Comparison of ENCODE assay signal across 16 cellular contexts in the genomic region with DNA sequence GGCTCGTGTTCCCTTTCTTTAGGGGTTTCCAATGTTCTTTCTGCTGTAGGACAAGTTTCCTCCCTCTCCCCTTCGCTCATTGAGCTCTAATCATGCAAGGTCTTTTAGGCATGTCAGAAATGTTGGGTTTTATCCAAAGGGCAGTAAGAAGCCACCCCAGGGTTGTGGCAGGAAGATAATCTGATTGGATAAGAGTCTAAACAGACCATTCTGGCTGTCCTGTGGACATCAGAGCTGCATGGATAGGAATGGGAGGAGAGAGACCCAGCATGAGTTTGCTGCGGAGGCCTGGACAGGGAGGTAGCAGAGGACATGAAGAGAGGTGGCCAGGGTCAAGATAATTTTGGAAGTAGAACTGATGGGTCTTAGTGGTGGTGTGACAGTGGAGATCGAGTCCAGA.
"Had no signal": no experiment of that assay in that cellular context is flagged by ENCODE, and none has a peak within 500 bp of the region (broad histone marks: within the 10 kb centered on the region; RNA-seq: fewer than 3 reads in every experiment).

No MANE protein-coding gene starts in this region.

- H3K4me3 ChIP-seq: gastrocnemius medialis, heart left ventricle, pancreas, stomach, thoracic aorta had no signal

- H3K4me1 ChIP-seq: pancreas had no signal

- H3K27me3 ChIP-seq: gastrocnemius medialis, pancreas, stomach had no signal

- H3K9me3 ChIP-seq: gastrocnemius medialis, heart left ventricle, pancreas, stomach, thoracic aorta had no signal

- FAIRE-seq: pancreas had no signal

- H3K36me3 ChIP-seq: gastrocnemius medialis, heart left ventricle, pancreas, stomach, thoracic aorta, WERI-Rb-1 had no signal

- H3K27ac ChIP-seq: gastrocnemius medialis, heart left ventricle, pancreas, stomach, thoracic aorta, WERI-Rb-1 had no signal

- DNase-seq: activated CD4-positive, alpha-beta T cell treated with anti-CD3 and anti-CD28 coated beads, Interleukin-2, amount 50 U/mL, for 48 hours; activated gamma-delta T cell; activated T-cell treated with anti-CD3 and anti-CD28 coated beads, Interleukin-2, amount 50 U/mL, for 72 hours; amniotic stem cell; endodermal cell; gastrocnemius medialis; immature natural killer cell; left cardiac atrium; naive thymus-derived CD4-positive, alpha-beta T cell; stimulated activated CD4-positive, alpha-beta T cell treated with anti-CD3 and anti-CD28 coated beads, Interleukin-12 subunit alpha, Interleukin-12 subunit beta, amount 100 ng/mL, for 4 hours; stimulated activated CD4-positive, alpha-beta T cell treated with anti-CD3 and anti-CD28 coated beads, Interleukin-2, amount 100 ng/mL, for 24 hours; stomach; WERI-Rb-1 had no signal

- ATAC-seq: activated T-cell treated with anti-CD3 and anti-CD28 coated beads, Interleukin-2, amount 50 U/mL, for 72 hours; gastrocnemius medialis; heart left ventricle; left cardiac atrium; naive thymus-derived CD4-positive, alpha-beta T cell; pancreas had no signal
